In the genomic region with DNA sequence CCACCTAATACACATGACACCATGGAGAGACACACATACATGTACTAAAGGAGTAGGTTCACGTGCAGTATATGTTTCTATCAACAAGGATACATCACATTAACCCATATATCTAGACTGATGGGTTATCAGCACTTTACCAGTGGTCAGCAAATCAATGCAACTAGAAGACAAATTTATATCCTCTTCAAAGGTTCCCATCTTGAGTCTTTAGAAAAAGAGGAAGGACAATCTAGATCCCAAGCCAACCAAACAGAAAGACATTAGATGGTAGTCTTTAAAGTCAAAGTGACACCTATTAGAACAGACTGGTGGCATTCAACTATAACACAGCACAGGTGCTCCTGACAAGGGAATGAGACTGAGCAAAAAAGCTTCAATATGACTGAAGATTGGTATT, we compare ENCODE assay signal across 1 cellular context.
TF ChIP-seq lines count a peak whose summit lies in the region.

No MANE protein-coding gene starts in this region.

TF ChIP-seq in HEK293, 187 proteins besides CTCF, POLR2A, EP300 and RAD21 (continued from another document):
- TF ChIP-seq, protein P1, sequence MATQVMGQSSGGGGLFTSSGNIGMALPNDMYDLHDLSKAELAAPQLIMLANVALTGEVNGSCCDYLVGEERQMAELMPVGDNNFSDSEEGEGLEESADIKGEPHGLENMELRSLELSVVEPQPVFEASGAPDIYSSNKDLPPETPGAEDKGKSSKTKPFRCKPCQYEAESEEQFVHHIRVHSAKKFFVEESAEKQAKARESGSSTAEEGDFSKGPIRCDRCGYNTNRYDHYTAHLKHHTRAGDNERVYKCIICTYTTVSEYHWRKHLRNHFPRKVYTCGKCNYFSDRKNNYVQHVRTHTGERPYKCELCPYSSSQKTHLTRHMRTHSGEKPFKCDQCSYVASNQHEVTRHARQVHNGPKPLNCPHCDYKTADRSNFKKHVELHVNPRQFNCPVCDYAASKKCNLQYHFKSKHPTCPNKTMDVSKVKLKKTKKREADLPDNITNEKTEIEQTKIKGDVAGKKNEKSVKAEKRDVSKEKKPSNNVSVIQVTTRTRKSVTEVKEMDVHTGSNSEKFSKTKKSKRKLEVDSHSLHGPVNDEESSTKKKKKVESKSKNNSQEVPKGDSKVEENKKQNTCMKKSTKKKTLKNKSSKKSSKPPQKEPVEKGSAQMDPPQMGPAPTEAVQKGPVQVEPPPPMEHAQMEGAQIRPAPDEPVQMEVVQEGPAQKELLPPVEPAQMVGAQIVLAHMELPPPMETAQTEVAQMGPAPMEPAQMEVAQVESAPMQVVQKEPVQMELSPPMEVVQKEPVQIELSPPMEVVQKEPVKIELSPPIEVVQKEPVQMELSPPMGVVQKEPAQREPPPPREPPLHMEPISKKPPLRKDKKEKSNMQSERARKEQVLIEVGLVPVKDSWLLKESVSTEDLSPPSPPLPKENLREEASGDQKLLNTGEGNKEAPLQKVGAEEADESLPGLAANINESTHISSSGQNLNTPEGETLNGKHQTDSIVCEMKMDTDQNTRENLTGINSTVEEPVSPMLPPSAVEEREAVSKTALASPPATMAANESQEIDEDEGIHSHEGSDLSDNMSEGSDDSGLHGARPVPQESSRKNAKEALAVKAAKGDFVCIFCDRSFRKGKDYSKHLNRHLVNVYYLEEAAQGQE (tag by site-specific recombination; IDR thresholded peaks at IDR 0.05), result 0 out of 2 replicates have a peak, but pooled peaks have one; percentile 33
- TF ChIP-seq, protein P2, sequence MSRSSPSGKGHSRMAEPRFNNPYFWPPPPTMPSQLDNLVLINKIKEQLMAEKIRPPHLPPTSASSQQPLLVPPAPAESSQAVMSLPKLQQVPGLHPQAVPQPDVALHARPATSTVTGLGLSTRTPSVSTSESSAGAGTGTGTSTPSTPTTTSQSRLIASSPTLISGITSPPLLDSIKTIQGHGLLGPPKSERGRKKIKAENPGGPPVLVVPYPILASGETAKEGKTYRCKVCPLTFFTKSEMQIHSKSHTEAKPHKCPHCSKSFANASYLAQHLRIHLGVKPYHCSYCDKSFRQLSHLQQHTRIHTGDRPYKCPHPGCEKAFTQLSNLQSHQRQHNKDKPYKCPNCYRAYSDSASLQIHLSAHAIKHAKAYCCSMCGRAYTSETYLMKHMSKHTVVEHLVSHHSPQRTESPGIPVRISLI (tag by site-specific recombination; IDR thresholded peaks at IDR 0.05), result no peak
